ENCODE assay signal across 10 cellular contexts in genomic region chr4:73944061-73944875, GRCh38. TPM values are rescaled to one million over a fixed set of nuclear protein-coding genes. Genes with fewer than 3 reads are reported as not detected.
DNase-seq lines count a peak whose midpoint lies in the region; TF ChIP-seq lines count a peak whose summit lies in the region.
"Had no signal": no experiment of that assay in that cellular context is flagged by ENCODE, and none has a peak within 500 bp of the region (broad histone marks: within the 10 kb centered on the region; RNA-seq: fewer than 3 reads in every experiment).

No MANE protein-coding gene starts in this region.

- H3K9ac ChIP-seq in neural progenitor cell = no peak overlapping the region

- H3K27ac ChIP-seq in A673 (ENCODE audit: low read depth, low read length, poor library complexity, severe bottlenecking) (no peak overlapping the region), neural progenitor cell (no peak overlapping the region)

- peak overlapping the region; percentile 80 for H2AFZ ChIP-seq in neural progenitor cell (replicated peaks)

- H4K20me1 ChIP-seq in neural progenitor cell (ENCODE audit: low read depth) = no peaks in the 10 kb centered on the region

- no peaks in the 10 kb centered on the region for H3K9me3 ChIP-seq in A673 (ENCODE audit: low read depth, low read length, poor library complexity, severe bottlenecking)
- no peaks in the 10 kb centered on the region for H3K9me3 ChIP-seq in neural progenitor cell (ENCODE audit: low read depth)

- H3K4me2 ChIP-seq in neural progenitor cell = peak overlapping the region; percentile 84

- peaks cover 6% of the 10 kb centered on the region for H3K4me1 Mint-ChIP-seq in neural progenitor cell

- no peaks in the 10 kb centered on the region for H3K9me3 Mint-ChIP-seq in neural progenitor cell
- H3K9me3 Mint-ChIP-seq: CD4-positive, alpha-beta T cell had no signal

- peaks cover 7% of the 10 kb centered on the region for H3K27me3 Mint-ChIP-seq in neural progenitor cell (ENCODE audit: insufficient read depth, low read depth)

- no peaks in the 10 kb centered on the region for H3K4me1 ChIP-seq in A673 (ENCODE audit: insufficient read depth, low read length, poor library complexity, severe bottlenecking)
- peaks cover 15% of the 10 kb centered on the region for H3K4me1 ChIP-seq in neural progenitor cell

- H3K4me3 ChIP-seq in A673 (ENCODE audit: low read depth, low read length, poor library complexity, severe bottlenecking) (peak overlapping the region; percentile 31), fibroblast of the aortic adventitia (ENCODE audit: low read depth, low read length) (peak overlapping the region; percentile 57), neural progenitor cell (peak overlapping the region; percentile 54)

- H3K36me3 ChIP-seq in A673 (ENCODE audit: insufficient read depth, low read length, poor library complexity, severe bottlenecking) = no peaks in the 10 kb centered on the region
- H3K36me3 ChIP-seq in neural progenitor cell = no peaks in the 10 kb centered on the region

- no peak overlapping the region for H3K27ac Mint-ChIP-seq in neural progenitor cell
- H3K27ac Mint-ChIP-seq: CD4-positive, alpha-beta T cell had no signal

- H3K79me2 ChIP-seq in neural progenitor cell (ENCODE audit: low read depth) = no peaks in the 10 kb centered on the region

- CTCF ChIA-PET in A673 (lab: Charles Lee) = interaction anchor here (0.6 kb wide), 1 partner anchor 15 kb away, joined by 6 read pairs; no protein-coding TSS in a partner anchor

- H3F3A ChIP-seq in neural progenitor cell (ENCODE audit: low read depth) = peaks cover 12% of the 10 kb centered on the region

- POLR2A ChIA-PET in A673 (lab: Charles Lee; ENCODE audit: low non-redundant PET) = no interaction called here

- BruUV-seq in A673 (replicated peaks; lab: Mats Ljungman, UMichigan) = no TSS peak

- H3K36me3 Mint-ChIP-seq in neural progenitor cell = no peaks in the 10 kb centered on the region

- DNase-seq in A673 (ENCODE audit: low spot score) = no peak
- DNase-seq in RPMI7951 (ENCODE audit: low read depth) = peak; percentile 63
- DNase-seq in fibroblast of the aortic adventitia (ENCODE audit: low read depth) = peak; percentile 28
- DNase-seq in neural progenitor cell (ENCODE audit: low spot score) = peak; percentile 62
- DNase-seq in HuH-7.5 (ENCODE audit: low spot score) = no peak
- no peak for DNase-seq in activated CD4-positive, alpha-beta T cell treated with anti-CD3 and anti-CD28 coated beads, Interleukin-2, amount 50 U/mL, for 48 hours
- no peak for DNase-seq in NCI-H146 (lab: John Stamatoyannopoulos, UW)
- no peak for DNase-seq in germinal center (ENCODE audit: low spot score)
- DNase-seq: CD4-positive, alpha-beta T cell; stimulated activated CD8-positive, alpha-beta memory T cell treated with anti-CD3 and anti-CD28 coated beads, Interleukin-4, amount 100 ng/mL, for 48 hours had no signal

- H3K27me3 ChIP-seq in A673 (replicated peaks; ENCODE audit: insufficient read depth, low read depth, low read length, poor library complexity) = peaks cover 11% of the 10 kb centered on the region
- H3K27me3 ChIP-seq in neural progenitor cell = peaks cover 91% of the 10 kb centered on the region

- intact Hi-C loops in A673 (cut with micrococcal nuclease; ENCODE audit: unreplicated experiment) = loop anchor here (10.0 kb wide), 1 partner anchor 191 kb away; no protein-coding TSS in a partner anchor

- H3K4me3 Mint-ChIP-seq in neural progenitor cell = peak overlapping the region; percentile 57
- H3K4me3 Mint-ChIP-seq: CD4-positive, alpha-beta T cell had no signal

- no peak for TF ChIP-seq CTCF in A673 (conservative IDR thresholded peaks at IDR 0.05; ENCODE audit: low read depth, low read length)
- no peak for TF ChIP-seq CTCF in fibroblast of the aortic adventitia (IDR thresholded peaks at IDR 0.05; ENCODE audit: insufficient read depth, low read length)
- peak; percentile 23 for TF ChIP-seq CTCF in neural progenitor cell (IDR thresholded peaks at IDR 0.05)

RNA-seq across cellular contexts. Expression of gene PF4, which starts 37.6 kb away (rescaled TPM):
- total RNA-seq in A673 (2021) (not detected in 2 replicates), fibroblast of the aortic adventitia (ENCODE audit: low replicate concordance) (not detected in 2 replicates), neural progenitor cell (ENCODE audit: low replicate concordance) (not detected in 2 replicates)
- total RNA-seq in RPMI7951 (2014; rRNA removed; shearing (Covaris generic)) = not detected in 2 replicates
- total RNA-seq: CD4-positive, alpha-beta T cell had no signal

RNA-seq across cellular contexts. Expression of gene PPBP, which starts 43.7 kb away (rescaled TPM):
- total RNA-seq in A673 (2021) = not detected in 2 replicates
- not detected in 2 replicates for total RNA-seq in RPMI7951 (2014; rRNA removed; shearing (Covaris generic))
- total RNA-seq in fibroblast of the aortic adventitia (ENCODE audit: low replicate concordance) = not detected in 2 replicates
- not detected in 2 replicates for total RNA-seq in neural progenitor cell (ENCODE audit: low replicate concordance)

RNA-seq across cellular contexts. Expression of gene CXCL5, which starts 54.2 kb away (rescaled TPM):
- not detected in 2 replicates for total RNA-seq in A673 (2021)
- 2.7 and 3.2 TPM in 2 replicates for total RNA-seq in RPMI7951 (2014; rRNA removed; shearing (Covaris generic))
- total RNA-seq in fibroblast of the aortic adventitia (ENCODE audit: low replicate concordance) = 0.36 and 2.2 TPM in 2 replicates
- 0.12 and 0.15 TPM in 2 replicates for total RNA-seq in neural progenitor cell (ENCODE audit: low replicate concordance)
- total RNA-seq: CD4-positive, alpha-beta T cell had no signal

Comparison
In these comparisons a context has a peak if more than half of its experiments do, and no peak if none do; other contexts are left out.
1. DNase-seq: peak in RPMI7951 (single experiment), fibroblast of the aortic adventitia (single experiment) and neural progenitor cell (single experiment); none in A673 (single experiment), HuH-7.5 (single experiment), activated CD4-positive, alpha-beta T cell treated with anti-CD3 and anti-CD28 coated beads, Interleukin-2, amount 50 U/mL, for 48 hours (0 of 2), NCI-H146 (single experiment) and germinal center (single experiment).
2. Peak in every context shown above with its lines, with median percentiles within 50 percentile points of each other: H3K4me3 ChIP-seq.